ENCODE assay signal across 9 cellular contexts in the genomic region with DNA sequence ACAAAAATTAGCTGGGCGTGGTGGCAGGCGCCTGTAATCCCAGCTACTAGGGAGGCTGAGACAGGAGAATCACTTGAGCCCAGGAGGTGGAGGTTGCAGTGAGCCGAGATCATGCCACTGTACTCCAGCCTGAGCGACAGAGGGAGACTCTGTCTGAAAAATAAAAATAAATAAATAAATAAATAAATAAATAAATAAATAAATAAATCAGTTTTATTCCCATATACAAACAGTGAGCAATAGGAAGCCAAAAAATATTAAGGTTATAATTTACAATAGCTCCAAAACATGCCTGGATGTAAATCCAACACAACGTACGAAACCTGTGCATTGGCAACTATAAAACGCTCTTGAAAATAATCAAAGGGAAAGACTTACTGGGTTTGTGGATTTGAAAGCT. TPM values are rescaled to one million over a fixed set of nuclear protein-coding genes. Genes with fewer than 3 reads are reported as not detected.
"Had no signal": no experiment of that assay in that cellular context is flagged by ENCODE, and none has a peak within 500 bp of the region (broad histone marks: within the 10 kb centered on the region; RNA-seq: fewer than 3 reads in every experiment).

No MANE protein-coding gene starts in this region.

RNA-seq across cellular contexts. Expression of a gene that starts 30.8 kb away (rescaled TPM):
- total RNA-seq: subcutaneous adipose tissue, suprapubic skin, thoracic aorta, thyroid gland, tibial nerve, upper lobe of right lung, ureter, urinary bladder, vagina had no signal
